Comparison of ENCODE assay signal across 24 cellular contexts in the genomic region with DNA sequence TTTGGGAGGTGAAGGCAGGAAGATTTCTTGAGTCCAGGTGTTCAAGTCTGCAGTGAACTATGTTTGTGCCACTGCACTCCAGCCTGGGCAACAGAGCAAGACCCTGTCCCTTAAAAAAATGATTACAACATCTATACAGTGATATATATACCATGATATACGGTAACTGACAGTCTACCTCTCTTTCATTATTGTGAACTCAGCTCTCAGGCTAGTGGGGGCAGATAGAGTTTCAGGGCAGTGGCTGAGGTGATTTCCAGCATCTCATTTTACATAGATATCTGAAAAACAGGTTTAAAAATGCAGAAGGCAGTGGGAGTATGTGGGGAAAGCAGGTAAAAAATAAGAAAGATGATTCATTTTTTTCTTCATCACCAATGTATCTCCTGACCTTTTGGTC. TPM values are rescaled to one million over a fixed set of nuclear protein-coding genes. Genes with fewer than 3 reads are reported as not detected.
DNase-seq lines count a peak whose midpoint lies in the region; ATAC-seq and TF ChIP-seq lines count a peak whose summit lies in the region.
"Had no signal": no experiment of that assay in that cellular context is flagged by ENCODE, and none has a peak within 500 bp of the region (broad histone marks: within the 10 kb centered on the region; RNA-seq: fewer than 3 reads in every experiment).

No MANE protein-coding gene starts in this region.

- intact Hi-C loops in head of caudate nucleus (cut with DNase I): no loop called here

- H3K36me3 ChIP-seq in GM06990 (ENCODE audit: control insufficient read depth, insufficient read depth, low read length): no peaks in the 10 kb centered on the region
- H3K36me3 ChIP-seq: upper lobe of right lung had no signal

- TF ChIP-seq CTCF in GM06990 (IDR thresholded peaks at IDR 0.05; ENCODE audit: insufficient read depth, low read length, poor library complexity, severe bottlenecking) (no peak), endothelial cell (IDR thresholded peaks at IDR 0.05; ENCODE audit: unreplicated experiment) (no peak)

- no peak overlapping the region for H3K4me3 Mint-ChIP-seq in endothelial cell (ENCODE audit: unreplicated experiment)
- H3K4me3 Mint-ChIP-seq: activated CD4-positive, alpha-beta T cell treated with anti-CD3 and anti-CD28 coated beads for 36 hours; CD4-positive, CD25-positive, alpha-beta regulatory T cell; natural killer cell treated with Interleukin-12 subunit alpha and Interleukin-12 subunit beta and Interleukin-15 and Interleukin-18, amount 100 ng/mL, for 72 hours had no signal

- ATAC-seq in GM19035 (IDR thresholded peaks at IDR 0.05; ENCODE audit: unreplicated experiment): peak; percentile 70
- peak; percentile 47 for ATAC-seq in GM21825 (IDR thresholded peaks at IDR 0.05; ENCODE audit: unreplicated experiment)
- ATAC-seq in HG03442 (IDR thresholded peaks at IDR 0.05; ENCODE audit: unreplicated experiment): peak; percentile 76
- ATAC-seq: A549; activated CD4-positive, alpha-beta T cell treated with anti-CD3 and anti-CD28 coated beads for 36 hours; natural killer cell treated with Interleukin-12 subunit alpha and Interleukin-12 subunit beta and Interleukin-15 and Interleukin-18, amount 100 ng/mL, for 72 hours; psoas muscle; upper lobe of right lung had no signal

- no peak overlapping the region for H3K27ac Mint-ChIP-seq in endothelial cell (ENCODE audit: unreplicated experiment)
- H3K27ac Mint-ChIP-seq: activated CD4-positive, alpha-beta T cell treated with anti-CD3 and anti-CD28 coated beads for 36 hours; CD4-positive, CD25-positive, alpha-beta regulatory T cell; natural killer cell treated with Interleukin-12 subunit alpha and Interleukin-12 subunit beta and Interleukin-15 and Interleukin-18, amount 100 ng/mL, for 72 hours had no signal

- H3K9me3 Mint-ChIP-seq in endothelial cell (ENCODE audit: unreplicated experiment): no peaks in the 10 kb centered on the region
- H3K9me3 Mint-ChIP-seq: natural killer cell treated with Interleukin-12 subunit alpha and Interleukin-12 subunit beta and Interleukin-15 and Interleukin-18, amount 100 ng/mL, for 72 hours had no signal

- H3K27me3 ChIP-seq in GM06990 (replicated peaks; ENCODE audit: control insufficient read depth, insufficient read depth, low read length): no peaks in the 10 kb centered on the region
- H3K27me3 ChIP-seq: upper lobe of right lung had no signal

- no peaks in the 10 kb centered on the region for H3K4me1 Mint-ChIP-seq in endothelial cell (ENCODE audit: unreplicated experiment)
- H3K4me1 Mint-ChIP-seq: activated CD4-positive, alpha-beta T cell treated with anti-CD3 and anti-CD28 coated beads for 36 hours; CD4-positive, CD25-positive, alpha-beta regulatory T cell had no signal

- no peaks in the 10 kb centered on the region for H3K36me3 Mint-ChIP-seq in endothelial cell (ENCODE audit: low read depth, unreplicated experiment)
- H3K36me3 Mint-ChIP-seq: CD4-positive, CD25-positive, alpha-beta regulatory T cell; natural killer cell treated with Interleukin-12 subunit alpha and Interleukin-12 subunit beta and Interleukin-15 and Interleukin-18, amount 100 ng/mL, for 72 hours had no signal

- no peaks in the 10 kb centered on the region for H3K27me3 Mint-ChIP-seq in endothelial cell (ENCODE audit: unreplicated experiment)

- H3K4me3 ChIP-seq in GM06990 (replicated peaks; ENCODE audit: low read depth, low read length): no peak overlapping the region
- H3K4me3 ChIP-seq: A549, psoas muscle, upper lobe of right lung had no signal

- DNase-seq in GM06990 (ENCODE audit: extremely low read depth, insufficient read length): peak; percentile 31
- DNase-seq in HuH-7.5 (ENCODE audit: low spot score): no peak
- no peak for DNase-seq in NCI-H510A (lab: John Stamatoyannopoulos, UW)
- no peak for DNase-seq in endothelial cell (ENCODE audit: low spot score)
- DNase-seq in head of caudate nucleus: no peak
- DNase-seq: activated CD4-positive, alpha-beta T cell treated with anti-CD3 and anti-CD28 coated beads for 36 hours; activated naive CD4-positive, alpha-beta T cell treated with Interleukin-2 at 50 U/mL for 16 hours; CD4-positive, CD25-positive, alpha-beta regulatory T cell; DMS53; erythroblast; GOT3; KBM-7; NCI-H1048; NCI-H69; psoas muscle; SK-N-SH; stimulated activated naive CD4-positive, alpha-beta T cell treated with Interleukin-2 at 50 U/mL for 16 hours; upper lobe of right lung had no signal

RNA-seq across cellular contexts. Expression of a gene that starts 8.1 kb away (rescaled TPM):
- 3.2 TPM for total RNA-seq in endothelial cell (ENCODE audit: unreplicated experiment)
- total RNA-seq: CD4-positive, CD25-positive, alpha-beta regulatory T cell; lung microvascular endothelial cell; natural killer cell treated with Interleukin-12 subunit alpha and Interleukin-12 subunit beta and Interleukin-15 and Interleukin-18, amount 100 ng/mL, for 72 hours had no signal
